In the genomic region with DNA sequence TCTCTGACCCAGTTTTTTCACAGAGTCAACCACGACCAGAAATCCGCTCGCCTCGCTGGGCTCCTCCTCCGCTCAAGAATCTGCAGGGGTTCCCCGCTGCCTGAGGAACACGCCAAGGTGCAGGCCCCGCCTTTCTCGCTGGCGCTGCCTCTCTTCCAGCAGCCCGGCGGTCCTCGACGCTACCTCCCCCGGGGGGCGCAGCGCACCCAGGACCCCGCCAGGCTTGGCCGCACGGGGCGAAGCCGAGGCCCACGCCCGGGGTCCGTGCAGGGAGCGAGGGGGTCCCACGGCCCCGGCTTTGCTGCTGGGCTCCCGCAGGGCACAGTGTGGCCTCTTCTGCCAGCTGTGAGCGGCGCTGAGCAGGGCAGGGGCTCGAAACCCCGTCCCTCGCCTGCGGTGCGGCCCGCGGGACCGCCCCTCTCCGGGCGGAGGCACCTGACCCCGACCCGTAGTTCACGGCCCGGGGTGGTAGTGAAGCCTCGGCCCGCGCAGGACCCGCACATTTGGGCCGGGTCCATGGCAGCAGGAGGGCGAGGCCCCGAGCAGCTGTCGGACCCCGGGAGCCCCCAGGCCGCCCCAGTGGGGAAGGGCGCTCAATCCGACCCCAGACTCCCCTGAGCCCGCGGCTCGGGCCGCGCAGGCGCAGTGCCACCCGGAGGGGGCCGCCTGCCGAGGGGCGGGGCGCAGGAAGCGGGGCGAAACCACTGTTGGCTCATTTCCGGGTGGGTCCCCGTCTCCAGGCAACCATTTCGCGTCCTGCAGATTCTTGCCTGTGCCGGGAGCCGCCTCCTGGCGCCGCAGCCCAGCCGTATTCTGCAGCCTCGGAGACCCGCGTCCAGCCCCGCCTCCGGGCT, we compare ENCODE assay signal across 1 cellular context.
TF ChIP-seq lines count a peak whose summit lies in the region.

No MANE protein-coding gene starts in this region.

TF ChIP-seq in K562, 482 proteins besides CTCF, POLR2A, EP300 and RAD21 (continued from another document and continues in another):
- TF ChIP-seq, protein P1, sequence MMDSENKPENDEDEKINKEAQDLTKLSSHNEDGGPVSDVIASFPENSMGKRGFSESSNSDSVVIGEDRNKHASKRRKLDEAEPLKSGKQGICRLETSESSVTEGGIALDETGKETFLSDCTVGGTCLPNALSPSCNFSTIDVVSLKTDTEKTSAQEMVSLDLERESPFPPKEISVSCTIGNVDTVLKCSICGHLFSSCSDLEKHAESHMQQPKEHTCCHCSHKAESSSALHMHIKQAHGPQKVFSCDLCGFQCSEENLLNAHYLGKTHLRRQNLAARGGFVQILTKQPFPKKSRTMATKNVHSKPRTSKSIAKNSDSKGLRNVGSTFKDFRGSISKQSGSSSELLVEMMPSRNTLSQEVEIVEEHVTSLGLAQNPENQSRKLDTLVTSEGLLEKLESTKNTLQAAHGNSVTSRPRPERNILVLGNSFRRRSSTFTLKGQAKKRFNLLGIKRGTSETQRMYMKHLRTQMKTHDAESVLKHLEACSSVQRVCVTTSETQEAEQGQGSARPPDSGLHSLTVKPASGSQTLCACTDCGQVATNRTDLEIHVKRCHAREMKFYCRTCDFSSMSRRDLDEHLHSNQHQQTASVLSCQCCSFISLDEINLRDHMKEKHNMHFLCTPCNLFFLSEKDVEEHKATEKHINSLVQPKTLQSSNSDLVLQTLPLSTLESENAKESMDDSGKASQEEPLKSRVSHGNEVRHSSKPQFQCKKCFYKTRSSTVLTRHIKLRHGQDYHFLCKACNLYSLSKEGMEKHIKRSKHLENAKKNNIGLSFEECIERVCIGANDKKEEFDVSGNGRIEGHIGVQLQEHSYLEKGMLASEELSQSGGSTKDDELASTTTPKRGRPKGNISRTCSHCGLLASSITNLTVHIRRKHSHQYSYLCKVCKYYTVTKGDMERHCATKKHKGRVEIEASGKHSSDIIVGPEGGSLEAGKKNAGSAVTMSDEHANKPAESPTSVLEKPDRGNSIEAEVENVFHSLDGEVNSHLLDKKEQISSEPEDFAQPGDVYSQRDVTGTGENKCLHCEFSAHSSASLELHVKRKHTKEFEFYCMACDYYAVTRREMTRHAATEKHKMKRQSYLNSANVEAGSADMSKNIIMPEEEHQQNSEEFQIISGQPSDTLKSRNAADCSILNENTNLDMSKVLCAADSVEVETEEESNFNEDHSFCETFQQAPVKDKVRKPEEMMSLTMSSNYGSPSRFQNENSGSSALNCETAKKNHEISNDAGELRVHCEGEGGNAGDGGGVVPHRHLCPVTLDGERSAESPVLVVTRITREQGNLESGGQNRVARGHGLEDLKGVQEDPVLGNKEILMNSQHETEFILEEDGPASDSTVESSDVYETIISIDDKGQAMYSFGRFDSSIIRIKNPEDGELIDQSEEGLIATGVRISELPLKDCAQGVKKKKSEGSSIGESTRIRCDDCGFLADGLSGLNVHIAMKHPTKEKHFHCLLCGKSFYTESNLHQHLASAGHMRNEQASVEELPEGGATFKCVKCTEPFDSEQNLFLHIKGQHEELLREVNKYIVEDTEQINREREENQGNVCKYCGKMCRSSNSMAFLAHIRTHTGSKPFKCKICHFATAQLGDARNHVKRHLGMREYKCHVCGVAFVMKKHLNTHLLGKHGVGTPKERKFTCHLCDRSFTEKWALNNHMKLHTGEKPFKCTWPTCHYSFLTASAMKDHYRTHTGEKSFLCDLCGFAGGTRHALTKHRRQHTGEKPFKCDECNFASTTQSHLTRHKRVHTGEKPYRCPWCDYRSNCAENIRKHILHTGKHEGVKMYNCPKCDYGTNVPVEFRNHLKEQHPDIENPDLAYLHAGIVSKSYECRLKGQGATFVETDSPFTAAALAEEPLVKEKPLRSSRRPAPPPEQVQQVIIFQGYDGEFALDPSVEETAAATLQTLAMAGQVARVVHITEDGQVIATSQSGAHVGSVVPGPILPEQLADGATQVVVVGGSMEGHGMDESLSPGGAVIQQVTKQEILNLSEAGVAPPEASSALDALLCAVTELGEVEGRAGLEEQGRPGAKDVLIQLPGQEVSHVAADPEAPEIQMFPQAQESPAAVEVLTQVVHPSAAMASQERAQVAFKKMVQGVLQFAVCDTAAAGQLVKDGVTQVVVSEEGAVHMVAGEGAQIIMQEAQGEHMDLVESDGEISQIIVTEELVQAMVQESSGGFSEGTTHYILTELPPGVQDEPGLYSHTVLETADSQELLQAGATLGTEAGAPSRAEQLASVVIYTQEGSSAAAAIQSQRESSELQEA (IDR thresholded peaks at IDR 0.05; ENCODE audit: low read depth): peak; percentile 88
- TF ChIP-seq XRCC3 (IDR thresholded peaks at IDR 0.05) (no peak), BCL6 (CRISPR knock-in tag; IDR thresholded peaks at IDR 0.05) (no peak), MYNN (IDR thresholded peaks at IDR 0.05) (no peak), MYNN (CRISPR knock-in tag; IDR thresholded peaks at IDR 0.05) (no peak), MEF2D (tag; conservative IDR thresholded peaks at IDR 0.05; ENCODE audit: low read depth) (no peak), U2AF2 (optimal IDR thresholded peaks at IDR 0.05; ENCODE audit: low read depth, low read length) (no peak), NCOA6 (IDR thresholded peaks at IDR 0.05) (no peak), CBFB (CRISPR knock-in tag; IDR thresholded peaks at IDR 0.05) (no peak), ETV1 (tag; conservative IDR thresholded peaks at IDR 0.05; ENCODE audit: low read depth) (peak; percentile 41; the same call in 1 of the 2 replicates), PML (IDR thresholded peaks at IDR 0.05; ENCODE audit: low read length) (no peak), CBFA2T2 (conservative IDR thresholded peaks at IDR 0.05) (no peak), ZSCAN29 (IDR thresholded peaks at IDR 0.05) (no peak), ZNF696 (CRISPR knock-in tag; conservative IDR thresholded peaks at IDR 0.05) (no peak), ZZZ3 (IDR thresholded peaks at IDR 0.05) (no peak), MTF1 (CRISPR knock-in tag; IDR thresholded peaks at IDR 0.05; ENCODE audit: borderline replicate concordance) (no peak), CREB1 (IDR thresholded peaks at IDR 0.05) (peak; percentile 28), CREB1 (CRISPR knock-in tag; IDR thresholded peaks at IDR 0.05) (no peak), SREBF1 (IDR thresholded peaks at IDR 0.05; ENCODE audit: borderline replicate concordance, low read depth, low read length) (no peak), HNRNPL (IDR thresholded peaks at IDR 0.05; ENCODE audit: low read depth, low read length) (peak; percentile 44; the same call in 1 of the 2 replicates), PHF20 (IDR thresholded peaks at IDR 0.05; ENCODE audit: partially characterized antibody) (peak; percentile 33), BRD4 (IDR thresholded peaks at IDR 0.05) (no peak), TFAM (CRISPR knock-in tag; conservative IDR thresholded peaks at IDR 0.05) (no peak), SMARCA4 (IDR thresholded peaks at IDR 0.05) (no peak), NR4A1 (CRISPR knock-in tag; IDR thresholded peaks at IDR 0.05) (0 out of 2 replicates have a peak, but pooled peaks have one; percentile 11), NR4A1 (tag; IDR thresholded peaks at IDR 0.05) (no peak), CXXC5 (CRISPR knock-in tag; IDR thresholded peaks at IDR 0.05) (peak; percentile 72), ZNF507 (tag; conservative IDR thresholded peaks at IDR 0.05) (no peak), HDAC2 (IDR thresholded peaks at IDR 0.05) (no peak), ESRRB (CRISPR knock-in tag; IDR thresholded peaks at IDR 0.05; ENCODE audit: borderline replicate concordance) (no peak), ZNF232 (CRISPR knock-in tag; IDR thresholded peaks at IDR 0.05) (no peak), ZNF140 (CRISPR knock-in tag; IDR thresholded peaks at IDR 0.05) (no peak), HMGN3 (IDR thresholded peaks at IDR 0.05; ENCODE audit: borderline replicate concordance, extremely low read depth, insufficient read length, low read depth, low read length) (peak; percentile 15)
- TF ChIP-seq, protein P2, sequence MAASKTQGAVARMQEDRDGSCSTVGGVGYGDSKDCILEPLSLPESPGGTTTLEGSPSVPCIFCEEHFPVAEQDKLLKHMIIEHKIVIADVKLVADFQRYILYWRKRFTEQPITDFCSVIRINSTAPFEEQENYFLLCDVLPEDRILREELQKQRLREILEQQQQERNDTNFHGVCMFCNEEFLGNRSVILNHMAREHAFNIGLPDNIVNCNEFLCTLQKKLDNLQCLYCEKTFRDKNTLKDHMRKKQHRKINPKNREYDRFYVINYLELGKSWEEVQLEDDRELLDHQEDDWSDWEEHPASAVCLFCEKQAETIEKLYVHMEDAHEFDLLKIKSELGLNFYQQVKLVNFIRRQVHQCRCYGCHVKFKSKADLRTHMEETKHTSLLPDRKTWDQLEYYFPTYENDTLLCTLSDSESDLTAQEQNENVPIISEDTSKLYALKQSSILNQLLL (CRISPR knock-in tag; IDR thresholded peaks at IDR 0.05; ENCODE audit: borderline replicate concordance): no peak
- TF ChIP-seq, protein P3, sequence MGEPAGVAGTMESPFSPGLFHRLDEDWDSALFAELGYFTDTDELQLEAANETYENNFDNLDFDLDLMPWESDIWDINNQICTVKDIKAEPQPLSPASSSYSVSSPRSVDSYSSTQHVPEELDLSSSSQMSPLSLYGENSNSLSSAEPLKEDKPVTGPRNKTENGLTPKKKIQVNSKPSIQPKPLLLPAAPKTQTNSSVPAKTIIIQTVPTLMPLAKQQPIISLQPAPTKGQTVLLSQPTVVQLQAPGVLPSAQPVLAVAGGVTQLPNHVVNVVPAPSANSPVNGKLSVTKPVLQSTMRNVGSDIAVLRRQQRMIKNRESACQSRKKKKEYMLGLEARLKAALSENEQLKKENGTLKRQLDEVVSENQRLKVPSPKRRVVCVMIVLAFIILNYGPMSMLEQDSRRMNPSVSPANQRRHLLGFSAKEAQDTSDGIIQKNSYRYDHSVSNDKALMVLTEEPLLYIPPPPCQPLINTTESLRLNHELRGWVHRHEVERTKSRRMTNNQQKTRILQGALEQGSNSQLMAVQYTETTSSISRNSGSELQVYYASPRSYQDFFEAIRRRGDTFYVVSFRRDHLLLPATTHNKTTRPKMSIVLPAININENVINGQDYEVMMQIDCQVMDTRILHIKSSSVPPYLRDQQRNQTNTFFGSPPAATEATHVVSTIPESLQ (CRISPR knock-in tag; IDR thresholded peaks at IDR 0.05): no peak
- TF ChIP-seq, protein P4, sequence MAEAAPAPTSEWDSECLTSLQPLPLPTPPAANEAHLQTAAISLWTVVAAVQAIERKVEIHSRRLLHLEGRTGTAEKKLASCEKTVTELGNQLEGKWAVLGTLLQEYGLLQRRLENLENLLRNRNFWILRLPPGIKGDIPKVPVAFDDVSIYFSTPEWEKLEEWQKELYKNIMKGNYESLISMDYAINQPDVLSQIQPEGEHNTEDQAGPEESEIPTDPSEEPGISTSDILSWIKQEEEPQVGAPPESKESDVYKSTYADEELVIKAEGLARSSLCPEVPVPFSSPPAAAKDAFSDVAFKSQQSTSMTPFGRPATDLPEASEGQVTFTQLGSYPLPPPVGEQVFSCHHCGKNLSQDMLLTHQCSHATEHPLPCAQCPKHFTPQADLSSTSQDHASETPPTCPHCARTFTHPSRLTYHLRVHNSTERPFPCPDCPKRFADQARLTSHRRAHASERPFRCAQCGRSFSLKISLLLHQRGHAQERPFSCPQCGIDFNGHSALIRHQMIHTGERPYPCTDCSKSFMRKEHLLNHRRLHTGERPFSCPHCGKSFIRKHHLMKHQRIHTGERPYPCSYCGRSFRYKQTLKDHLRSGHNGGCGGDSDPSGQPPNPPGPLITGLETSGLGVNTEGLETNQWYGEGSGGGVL (CRISPR knock-in tag; IDR thresholded peaks at IDR 0.05): no peak
- TF ChIP-seq, protein P5, sequence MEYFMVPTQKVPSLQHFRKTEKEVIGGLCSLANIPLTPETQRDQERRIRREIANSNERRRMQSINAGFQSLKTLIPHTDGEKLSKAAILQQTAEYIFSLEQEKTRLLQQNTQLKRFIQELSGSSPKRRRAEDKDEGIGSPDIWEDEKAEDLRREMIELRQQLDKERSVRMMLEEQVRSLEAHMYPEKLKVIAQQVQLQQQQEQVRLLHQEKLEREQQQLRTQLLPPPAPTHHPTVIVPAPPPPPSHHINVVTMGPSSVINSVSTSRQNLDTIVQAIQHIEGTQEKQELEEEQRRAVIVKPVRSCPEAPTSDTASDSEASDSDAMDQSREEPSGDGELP (CRISPR knock-in tag; IDR thresholded peaks at IDR 0.05; ENCODE audit: borderline replicate concordance): peak; percentile 38; the same call in 1 of the 2 replicates
- TF ChIP-seq, protein P6, sequence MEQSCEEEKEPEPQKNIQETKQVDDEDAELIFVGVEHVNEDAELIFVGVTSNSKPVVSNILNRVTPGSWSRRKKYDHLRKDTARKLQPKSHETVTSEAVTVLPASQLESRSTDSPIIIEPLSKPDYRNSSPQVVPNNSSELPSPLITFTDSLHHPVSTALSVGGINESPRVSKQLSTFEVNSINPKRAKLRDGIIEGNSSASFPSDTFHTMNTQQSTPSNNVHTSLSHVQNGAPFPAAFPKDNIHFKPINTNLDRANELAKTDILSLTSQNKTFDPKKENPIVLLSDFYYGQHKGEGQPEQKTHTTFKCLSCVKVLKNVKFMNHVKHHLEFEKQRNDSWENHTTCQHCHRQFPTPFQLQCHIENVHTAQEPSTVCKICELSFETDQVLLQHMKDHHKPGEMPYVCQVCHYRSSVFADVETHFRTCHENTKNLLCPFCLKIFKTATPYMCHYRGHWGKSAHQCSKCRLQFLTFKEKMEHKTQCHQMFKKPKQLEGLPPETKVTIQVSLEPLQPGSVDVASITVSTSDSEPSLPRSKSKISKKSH (CRISPR knock-in tag; IDR thresholded peaks at IDR 0.05): no peak
- TF ChIP-seq, protein P7, sequence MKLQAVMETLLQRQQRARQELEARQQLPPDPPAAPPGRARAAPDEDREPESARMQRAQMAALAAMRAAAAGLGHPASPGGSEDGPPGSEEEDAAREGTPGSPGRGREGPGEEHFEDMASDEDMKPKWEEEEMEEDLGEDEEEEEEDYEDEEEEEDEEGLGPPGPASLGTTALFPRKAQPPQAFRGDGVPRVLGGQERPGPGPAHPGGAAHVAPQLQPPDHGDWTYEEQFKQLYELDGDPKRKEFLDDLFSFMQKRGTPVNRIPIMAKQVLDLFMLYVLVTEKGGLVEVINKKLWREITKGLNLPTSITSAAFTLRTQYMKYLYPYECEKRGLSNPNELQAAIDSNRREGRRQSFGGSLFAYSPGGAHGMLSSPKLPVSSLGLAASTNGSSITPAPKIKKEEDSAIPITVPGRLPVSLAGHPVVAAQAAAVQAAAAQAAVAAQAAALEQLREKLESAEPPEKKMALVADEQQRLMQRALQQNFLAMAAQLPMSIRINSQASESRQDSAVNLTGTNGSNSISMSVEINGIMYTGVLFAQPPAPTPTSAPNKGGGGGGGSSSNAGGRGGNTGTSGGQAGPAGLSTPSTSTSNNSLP (IDR thresholded peaks at IDR 0.05; ENCODE audit: borderline replicate concordance, low read depth, low read length): no peak
- TF ChIP-seq, protein P8, sequence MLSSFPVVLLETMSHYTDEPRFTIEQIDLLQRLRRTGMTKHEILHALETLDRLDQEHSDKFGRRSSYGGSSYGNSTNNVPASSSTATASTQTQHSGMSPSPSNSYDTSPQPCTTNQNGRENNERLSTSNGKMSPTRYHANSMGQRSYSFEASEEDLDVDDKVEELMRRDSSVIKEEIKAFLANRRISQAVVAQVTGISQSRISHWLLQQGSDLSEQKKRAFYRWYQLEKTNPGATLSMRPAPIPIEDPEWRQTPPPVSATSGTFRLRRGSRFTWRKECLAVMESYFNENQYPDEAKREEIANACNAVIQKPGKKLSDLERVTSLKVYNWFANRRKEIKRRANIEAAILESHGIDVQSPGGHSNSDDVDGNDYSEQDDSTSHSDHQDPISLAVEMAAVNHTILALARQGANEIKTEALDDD (IDR thresholded peaks at IDR 0.05): no peak
- TF ChIP-seq, protein P9, sequence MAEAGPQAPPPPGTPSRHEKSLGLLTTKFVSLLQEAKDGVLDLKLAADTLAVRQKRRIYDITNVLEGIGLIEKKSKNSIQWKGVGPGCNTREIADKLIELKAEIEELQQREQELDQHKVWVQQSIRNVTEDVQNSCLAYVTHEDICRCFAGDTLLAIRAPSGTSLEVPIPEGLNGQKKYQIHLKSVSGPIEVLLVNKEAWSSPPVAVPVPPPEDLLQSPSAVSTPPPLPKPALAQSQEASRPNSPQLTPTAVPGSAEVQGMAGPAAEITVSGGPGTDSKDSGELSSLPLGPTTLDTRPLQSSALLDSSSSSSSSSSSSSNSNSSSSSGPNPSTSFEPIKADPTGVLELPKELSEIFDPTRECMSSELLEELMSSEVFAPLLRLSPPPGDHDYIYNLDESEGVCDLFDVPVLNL (CRISPR knock-in tag; IDR thresholded peaks at IDR 0.05; ENCODE audit: low read depth): no peak
